ENCODE assay signal across 17 cellular contexts in genomic region chr3:34886443-34886842, GRCh38.
"Had no signal": no experiment of that assay in that cellular context is flagged by ENCODE, and none has a peak within 500 bp of the region (broad histone marks: within the 10 kb centered on the region; RNA-seq: fewer than 3 reads in every experiment).

No MANE protein-coding gene starts in this region.

- H3K9me3 ChIP-seq: colonic mucosa, right atrium auricular region, suprapubic skin, thyroid gland had no signal

- H3K4me2 ChIP-seq: hepatocyte had no signal

- H3K4me1 ChIP-seq: colonic mucosa, foreskin keratinocyte, suprapubic skin, thyroid gland had no signal

- H3K4me3 ChIP-seq: colonic mucosa, hepatocyte, lung, right atrium auricular region, suprapubic skin, thyroid gland had no signal

- H2AFZ ChIP-seq: hepatocyte had no signal

- ATAC-seq: foreskin keratinocyte; left colon; left ventricle myocardium superior; stimulated activated naive CD8-positive, alpha-beta T cell treated with anti-CD3 and anti-CD28 coated beads, Interleukin-15, Interleukin-2, amounts not matched to agents 100 U/mL and 50 U/mL, for 24 hours had no signal

- H3K79me2 ChIP-seq: hepatocyte had no signal

- H3K27me3 ChIP-seq: colonic mucosa, foreskin keratinocyte, hepatocyte, neutrophil, right atrium auricular region, suprapubic skin, thyroid gland had no signal

- H3K36me3 ChIP-seq: colonic mucosa, neutrophil, right atrium auricular region, suprapubic skin, thyroid gland had no signal

- H3K27ac ChIP-seq: colonic mucosa, foreskin keratinocyte, hepatocyte, neutrophil, right atrium auricular region, suprapubic skin, thyroid gland had no signal

- DNase-seq: colonic mucosa; dermis blood vessel endothelial cell; left colon; left ventricle myocardium superior; mesenchymal stem cell; naive B cell; posterior cingulate gyrus; small intestine; stimulated activated CD4-positive, alpha-beta T cell treated with anti-CD3 and anti-CD28 coated beads, Interleukin-2, amount 100 ng/mL, for 48 hours; stimulated activated naive CD8-positive, alpha-beta T cell treated with anti-CD3 and anti-CD28 coated beads, Interleukin-15, Interleukin-2, amounts not matched to agents 100 U/mL and 50 U/mL, for 24 hours; thyroid gland had no signal
